ENCODE assay signal across 31 cellular contexts in the genomic region with DNA sequence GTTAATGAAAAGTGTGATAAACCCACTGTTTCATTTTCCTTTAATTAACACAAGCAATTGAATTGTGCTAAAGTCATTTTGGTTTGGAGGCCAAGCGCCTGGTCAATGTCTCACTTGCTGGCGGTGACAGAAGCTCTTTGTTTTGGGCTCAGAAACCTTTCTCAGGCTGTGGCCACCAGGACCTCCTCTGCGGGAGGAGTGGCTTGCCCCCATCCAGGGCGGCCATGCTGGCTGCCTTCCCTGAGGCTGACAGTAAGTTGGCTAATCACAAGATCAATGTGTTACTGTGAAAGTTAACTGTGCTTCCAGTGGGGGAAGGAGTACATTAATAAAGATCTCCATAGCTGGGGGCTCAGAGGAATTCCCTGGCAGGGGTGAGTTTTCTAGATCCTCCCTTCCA.
"Had no signal": no experiment of that assay in that cellular context is flagged by ENCODE, and none has a peak within 500 bp of the region (broad histone marks: within the 10 kb centered on the region; RNA-seq: fewer than 3 reads in every experiment).

No MANE protein-coding gene starts in this region.

- H3K4me1 ChIP-seq: SJSA1 had no signal

- H3K9me3 ChIP-seq: MG63, SJSA1, SK-N-SH had no signal

- H3K9me3 Mint-ChIP-seq: activated naive CD8-positive, alpha-beta T cell treated with anti-CD3 and anti-CD28 coated beads for 36 hours had no signal

- H3K4me2 ChIP-seq: SK-N-SH had no signal

- DNase-seq: activated CD4-positive, alpha-beta T cell treated with anti-CD3 and anti-CD28 coated beads for 36 hours; activated CD4-positive, alpha-beta T cell treated with anti-CD3 and anti-CD28 coated beads, Interleukin-2, amount 10 ng/mL, durations not matched to agents 7 days and 5 days; activated CD4-positive, alpha-beta T cell treated with anti-CD3 and anti-CD28 coated beads, Interleukin-2, amount 50 U/mL, for 48 hours; activated CD8-positive, alpha-beta memory T cell treated with anti-CD3 and anti-CD28 coated beads for 24 hours; activated CD8-positive, alpha-beta memory T cell treated with anti-CD3 and anti-CD28 coated beads, Interleukin-2, amount 10 ng/mL, durations not matched to agents 7 days and 5 days; activated CD8-positive, alpha-beta memory T cell treated with anti-CD3 and anti-CD28 coated beads, Interleukin-2, amount 50 U/mL, for 48 hours; activated effector memory CD4-positive, alpha-beta T cell treated with Interleukin-2 at 50 U/mL for 16 hours; activated naive CD4-positive, alpha-beta T cell treated with anti-CD3 and anti-CD28 coated beads, Interleukin-2, amount 50 U/mL, for 16 hours; activated naive CD8-positive, alpha-beta T cell treated with anti-CD3 and anti-CD28 coated beads for 36 hours; activated T-cell treated with anti-CD3 and anti-CD28 coated beads, Interleukin-2, amount 50 U/mL, for 48 hours; amniotic stem cell; aorta; brain microvascular endothelial cell; central memory CD4-positive, alpha-beta T cell; Kasumi-1; KG1; MG63; MV-4-11; NCI-H1092; NCI-H1436 treated with DMSO at 0.1 percent for 48 hours; NCI-H1694 treated with DMSO at 0.1 percent for 48 hours; NCI-H2029; NCI-H345; NCI-H524 treated with DMSO at 0.1 percent for 48 hours; RPMI8226; SHP77 treated with DMSO at 0.1 percent for 48 hours; SK-N-SH had no signal

- H3K27ac ChIP-seq: brain microvascular endothelial cell, SJSA1 had no signal

- H3K9ac ChIP-seq: SK-N-SH had no signal

- H3K27ac Mint-ChIP-seq: activated CD4-positive, alpha-beta T cell treated with anti-CD3 and anti-CD28 coated beads for 36 hours; activated CD4-positive, alpha-beta T cell treated with anti-CD3 and anti-CD28 coated beads, Interleukin-2, amount 10 ng/mL, durations not matched to agents 7 days and 5 days; activated CD8-positive, alpha-beta memory T cell treated with anti-CD3 and anti-CD28 coated beads, Interleukin-2, amount 10 ng/mL, durations not matched to agents 7 days and 5 days; activated naive CD8-positive, alpha-beta T cell treated with anti-CD3 and anti-CD28 coated beads for 36 hours; T-helper 1 cell treated with Interleukin-12 subunit alpha and Interleukin-12 subunit beta and Interleukin-4 antibody, amounts not matched to agents 30 μg/mL and 1 μg/mL, for 36 hours; T-helper 2 cell treated with Interferon-gamma antibody and Interleukin-4, amounts not matched to agents 5 μg/mL and 100 μg/mL, for 36 hours had no signal

- H3K4me1 Mint-ChIP-seq: activated CD4-positive, alpha-beta T cell treated with anti-CD3 and anti-CD28 coated beads for 36 hours; activated CD4-positive, alpha-beta T cell treated with anti-CD3 and anti-CD28 coated beads, Interleukin-2, amount 10 ng/mL, durations not matched to agents 7 days and 5 days; activated CD8-positive, alpha-beta memory T cell treated with anti-CD3 and anti-CD28 coated beads, Interleukin-2, amount 10 ng/mL, durations not matched to agents 7 days and 5 days; activated naive CD8-positive, alpha-beta T cell treated with anti-CD3 and anti-CD28 coated beads for 36 hours had no signal

- H3K27me3 ChIP-seq: MG63, SJSA1 had no signal

- H3K4me3 Mint-ChIP-seq: activated CD4-positive, alpha-beta T cell treated with anti-CD3 and anti-CD28 coated beads for 36 hours; activated CD4-positive, alpha-beta T cell treated with anti-CD3 and anti-CD28 coated beads, Interleukin-2, amount 10 ng/mL, durations not matched to agents 7 days and 5 days; activated CD8-positive, alpha-beta memory T cell treated with anti-CD3 and anti-CD28 coated beads, Interleukin-2, amount 10 ng/mL, durations not matched to agents 7 days and 5 days; activated naive CD8-positive, alpha-beta T cell treated with anti-CD3 and anti-CD28 coated beads for 36 hours; T-helper 1 cell treated with Interleukin-12 subunit alpha and Interleukin-12 subunit beta and Interleukin-4 antibody, amounts not matched to agents 30 μg/mL and 1 μg/mL, for 36 hours; T-helper 2 cell treated with Interferon-gamma antibody and Interleukin-4, amounts not matched to agents 5 μg/mL and 100 μg/mL, for 36 hours had no signal

- H3K27me3 Mint-ChIP-seq: activated CD4-positive, alpha-beta T cell treated with anti-CD3 and anti-CD28 coated beads, Interleukin-2, amount 10 ng/mL, durations not matched to agents 7 days and 5 days; activated CD8-positive, alpha-beta memory T cell treated with anti-CD3 and anti-CD28 coated beads, Interleukin-2, amount 10 ng/mL, durations not matched to agents 7 days and 5 days; activated naive CD8-positive, alpha-beta T cell treated with anti-CD3 and anti-CD28 coated beads for 36 hours had no signal

- H3K36me3 Mint-ChIP-seq: activated CD8-positive, alpha-beta memory T cell treated with anti-CD3 and anti-CD28 coated beads, Interleukin-2, amount 10 ng/mL, durations not matched to agents 7 days and 5 days; activated naive CD8-positive, alpha-beta T cell treated with anti-CD3 and anti-CD28 coated beads for 36 hours had no signal

- H3K4me3 ChIP-seq: MG63, SJSA1 had no signal

- ATAC-seq: activated CD4-positive, alpha-beta T cell treated with anti-CD3 and anti-CD28 coated beads for 36 hours; activated CD8-positive, alpha-beta memory T cell treated with anti-CD3 and anti-CD28 coated beads, Interleukin-2, amount 10 ng/mL, durations not matched to agents 7 days and 5 days; Panc1 had no signal

- H3K36me3 ChIP-seq: brain microvascular endothelial cell, MG63, SJSA1 had no signal
